ENCODE assay signal across 8 cellular contexts in genomic region chr13:23966691-23967615, GRCh38.
DNase-seq lines count a peak whose midpoint lies in the region; ATAC-seq and TF ChIP-seq lines count a peak whose summit lies in the region.

No MANE protein-coding gene starts in this region.

- peak overlapping the region; percentile 75 for H3K4me2 ChIP-seq in osteoblast (ENCODE audit: insufficient read depth, low read length)

- no peak overlapping the region for H3K27ac ChIP-seq in osteoblast (ENCODE audit: low read depth, low read length)

- H3K4me1 Mint-ChIP-seq in activated naive CD4-positive, alpha-beta T cell treated with anti-CD3 and anti-CD28 coated beads, Interleukin-2, amount 50 U/mL, for 24 hours: peaks cover 22% of the 10 kb centered on the region

- no peaks in the 10 kb centered on the region for H3K9me3 ChIP-seq in osteoblast (ENCODE audit: low read depth, low read length)

- peak overlapping the region; percentile 57 for H3K4me3 ChIP-seq in osteoblast (ENCODE audit: insufficient read depth, low read length)

- H4K20me1 ChIP-seq in osteoblast (ENCODE audit: insufficient read depth, low read length): no peaks in the 10 kb centered on the region

- H3K79me2 ChIP-seq in osteoblast (ENCODE audit: insufficient read depth, low read length): no peaks in the 10 kb centered on the region

- no peaks in the 10 kb centered on the region for H3K36me3 ChIP-seq in osteoblast (ENCODE audit: insufficient read depth, low read length)

- H3K9me3 Mint-ChIP-seq in activated naive CD4-positive, alpha-beta T cell treated with anti-CD3 and anti-CD28 coated beads, Interleukin-2, amount 50 U/mL, for 24 hours: no peaks in the 10 kb centered on the region

- TF ChIP-seq CTCF in osteoblast (IDR thresholded peaks at IDR 0.05; ENCODE audit: extremely low read depth, low read depth, low read length): no peak

- peak; percentile 54 for ATAC-seq in GM18858 (IDR thresholded peaks at IDR 0.05; ENCODE audit: unreplicated experiment)
- peak; percentile 55 for ATAC-seq in HG02763 (IDR thresholded peaks at IDR 0.05; ENCODE audit: unreplicated experiment)
- no peak for ATAC-seq in HG03135 (IDR thresholded peaks at IDR 0.05; ENCODE audit: unreplicated experiment)

- H2AFZ ChIP-seq in osteoblast (ENCODE audit: low read length): peak overlapping the region; percentile 38

- no peaks in the 10 kb centered on the region for H3K27me3 Mint-ChIP-seq in activated naive CD4-positive, alpha-beta T cell treated with anti-CD3 and anti-CD28 coated beads, Interleukin-2, amount 50 U/mL, for 24 hours

- peaks cover 8% of the 10 kb centered on the region for H3K4me1 ChIP-seq in osteoblast (ENCODE audit: insufficient read depth, low read length)

- peaks cover 4% of the 10 kb centered on the region for H3K27me3 ChIP-seq in osteoblast (ENCODE audit: insufficient read depth, low read length)

- DNase-seq in osteoblast (ENCODE audit: insufficient read length, low spot score, missing footprints): peak; percentile 80
- no peak for DNase-seq in activated effector memory CD4-positive, alpha-beta T cell treated with Interleukin-2 at 50 U/mL for 16 hours
- no peak for DNase-seq in NCI-H69 (lab: John Stamatoyannopoulos, UW)
- no peak for DNase-seq in NCI-H510A treated with DMSO at 0.1 percent for 48 hours (lab: John Stamatoyannopoulos, UW)

- H3K4me3 Mint-ChIP-seq in activated naive CD4-positive, alpha-beta T cell treated with anti-CD3 and anti-CD28 coated beads, Interleukin-2, amount 50 U/mL, for 24 hours: peak overlapping the region; percentile 87

- no peaks in the 10 kb centered on the region for H3K36me3 Mint-ChIP-seq in activated naive CD4-positive, alpha-beta T cell treated with anti-CD3 and anti-CD28 coated beads, Interleukin-2, amount 50 U/mL, for 24 hours

- peak overlapping the region; percentile 96 for H3K27ac Mint-ChIP-seq in activated naive CD4-positive, alpha-beta T cell treated with anti-CD3 and anti-CD28 coated beads, Interleukin-2, amount 50 U/mL, for 24 hours
